In the genomic region with DNA sequence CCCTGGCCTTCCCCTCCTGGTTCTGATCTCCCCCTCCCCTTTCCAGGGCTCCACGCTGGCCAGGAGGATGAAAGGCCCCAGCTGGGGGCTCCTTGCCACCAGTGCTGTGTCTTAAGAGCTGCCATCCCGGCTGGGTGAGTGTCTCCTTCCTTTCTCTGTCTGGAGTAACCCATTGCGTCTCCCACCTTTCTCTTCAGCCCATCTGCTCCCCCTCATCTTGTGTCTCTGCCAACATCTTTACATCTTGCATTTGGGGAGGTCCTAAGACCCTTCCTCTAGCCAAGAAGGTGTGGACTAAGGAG, we compare ENCODE assay signal across 1 cellular context.
TF ChIP-seq lines count a peak whose summit lies in the region.

No MANE protein-coding gene starts in this region.

TF ChIP-seq in GM12878, 131 proteins besides CTCF, POLR2A, EP300 and RAD21:
- TF ChIP-seq DPF2 (IDR thresholded peaks at IDR 0.05) (no peak), TAF1 (IDR thresholded peaks at IDR 0.05; ENCODE audit: borderline replicate concordance, low read depth, low read length) (no peak), SP1 (IDR thresholded peaks at IDR 0.05; ENCODE audit: low read depth, low read length) (no peak), ZNF217 (IDR thresholded peaks at IDR 0.05) (no peak), BMI1 (IDR thresholded peaks at IDR 0.05; ENCODE audit: borderline replicate concordance) (no peak), SKIL (IDR thresholded peaks at IDR 0.05; ENCODE audit: low read depth, poor library complexity, severe bottlenecking) (no peak), MYC (IDR thresholded peaks at IDR 0.05; ENCODE audit: insufficient read depth, insufficient read length, insufficient replicate concordance, low read length, severe bottlenecking) (no peak), TCF3 (IDR thresholded peaks at IDR 0.05; ENCODE audit: borderline replicate concordance, insufficient read depth, low read depth, low read length) (no peak), RBBP5 (conservative IDR thresholded peaks at IDR 0.05) (no peak), SPI1 (IDR thresholded peaks at IDR 0.05; ENCODE audit: borderline replicate concordance, insufficient read depth, low read depth, low read length) (no peak), ATF3 (IDR thresholded peaks at IDR 0.05; ENCODE audit: borderline replicate concordance, extremely low read depth, low read depth, low read length) (no peak), RELA (IDR thresholded peaks at IDR 0.05; ENCODE audit: borderline replicate concordance, partially characterized antibody) (no peak), ESRRA (IDR thresholded peaks at IDR 0.05; ENCODE audit: low read length) (no peak), BCL11A (IDR thresholded peaks at IDR 0.05; ENCODE audit: low read depth, low read length) (no peak), HCFC1 (IDR thresholded peaks at IDR 0.05; ENCODE audit: low read length) (no peak; the same call in 1 of the 2 replicates)
- TF ChIP-seq, protein P1, sequence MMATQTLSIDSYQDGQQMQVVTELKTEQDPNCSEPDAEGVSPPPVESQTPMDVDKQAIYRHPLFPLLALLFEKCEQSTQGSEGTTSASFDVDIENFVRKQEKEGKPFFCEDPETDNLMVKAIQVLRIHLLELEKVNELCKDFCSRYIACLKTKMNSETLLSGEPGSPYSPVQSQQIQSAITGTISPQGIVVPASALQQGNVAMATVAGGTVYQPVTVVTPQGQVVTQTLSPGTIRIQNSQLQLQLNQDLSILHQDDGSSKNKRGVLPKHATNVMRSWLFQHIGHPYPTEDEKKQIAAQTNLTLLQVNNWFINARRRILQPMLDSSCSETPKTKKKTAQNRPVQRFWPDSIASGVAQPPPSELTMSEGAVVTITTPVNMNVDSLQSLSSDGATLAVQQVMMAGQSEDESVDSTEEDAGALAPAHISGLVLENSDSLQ (IDR thresholded peaks at IDR 0.05) = no peak
- TF ChIP-seq, protein P2, sequence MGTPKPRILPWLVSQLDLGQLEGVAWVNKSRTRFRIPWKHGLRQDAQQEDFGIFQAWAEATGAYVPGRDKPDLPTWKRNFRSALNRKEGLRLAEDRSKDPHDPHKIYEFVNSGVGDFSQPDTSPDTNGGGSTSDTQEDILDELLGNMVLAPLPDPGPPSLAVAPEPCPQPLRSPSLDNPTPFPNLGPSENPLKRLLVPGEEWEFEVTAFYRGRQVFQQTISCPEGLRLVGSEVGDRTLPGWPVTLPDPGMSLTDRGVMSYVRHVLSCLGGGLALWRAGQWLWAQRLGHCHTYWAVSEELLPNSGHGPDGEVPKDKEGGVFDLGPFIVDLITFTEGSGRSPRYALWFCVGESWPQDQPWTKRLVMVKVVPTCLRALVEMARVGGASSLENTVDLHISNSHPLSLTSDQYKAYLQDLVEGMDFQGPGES (IDR thresholded peaks at IDR 0.05) = no peak
TF ChIP-seq in GM12878: peak in this region for 0.
